In the genomic region with DNA sequence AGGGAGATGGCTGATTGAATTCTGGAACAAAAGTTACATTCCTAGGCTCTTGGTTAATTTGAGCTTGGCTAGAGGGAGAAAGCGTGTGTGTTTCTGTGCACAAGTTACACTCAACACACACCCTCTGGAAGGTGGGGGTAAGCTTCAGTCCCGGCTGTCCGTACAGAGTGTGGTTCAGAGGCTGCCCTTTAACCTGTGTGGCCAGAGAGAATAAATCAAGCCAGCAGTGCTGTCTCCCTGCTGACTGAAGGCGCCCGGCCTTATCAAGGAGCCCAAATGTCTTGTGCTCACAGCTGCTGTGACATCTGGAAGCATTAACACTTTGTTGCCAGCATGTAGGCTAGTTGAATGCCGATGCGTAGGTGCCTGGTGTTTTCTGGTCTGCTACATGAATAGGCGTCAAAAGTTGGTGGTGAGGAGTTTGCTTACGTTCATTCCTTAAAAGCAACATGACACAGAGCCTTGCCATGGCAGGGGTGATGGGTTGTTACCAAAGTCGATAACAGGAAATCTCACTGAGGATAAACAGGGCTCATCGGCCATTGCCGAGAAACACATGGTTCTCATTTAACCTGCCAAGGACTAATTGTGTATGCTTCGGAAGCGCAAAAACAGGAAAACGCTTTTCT, we compare ENCODE assay signal across 1 cellular context.
TF ChIP-seq lines count a peak whose summit lies in the region.

No MANE protein-coding gene starts in this region.

TF ChIP-seq in SK-N-SH, 30 proteins besides CTCF, POLR2A, EP300 and RAD21 (continued from another document):
- TF ChIP-seq SMC3 (IDR thresholded peaks at IDR 0.05; ENCODE audit: low read depth, low read length) (no peak), GABPA (IDR thresholded peaks at IDR 0.05; ENCODE audit: low read depth) (no peak), TCF12 (IDR thresholded peaks at IDR 0.05) (peak; percentile 71), NRF1 (IDR thresholded peaks at IDR 0.05; ENCODE audit: low read depth, low read length) (no peak)
- TF ChIP-seq, protein P1, sequence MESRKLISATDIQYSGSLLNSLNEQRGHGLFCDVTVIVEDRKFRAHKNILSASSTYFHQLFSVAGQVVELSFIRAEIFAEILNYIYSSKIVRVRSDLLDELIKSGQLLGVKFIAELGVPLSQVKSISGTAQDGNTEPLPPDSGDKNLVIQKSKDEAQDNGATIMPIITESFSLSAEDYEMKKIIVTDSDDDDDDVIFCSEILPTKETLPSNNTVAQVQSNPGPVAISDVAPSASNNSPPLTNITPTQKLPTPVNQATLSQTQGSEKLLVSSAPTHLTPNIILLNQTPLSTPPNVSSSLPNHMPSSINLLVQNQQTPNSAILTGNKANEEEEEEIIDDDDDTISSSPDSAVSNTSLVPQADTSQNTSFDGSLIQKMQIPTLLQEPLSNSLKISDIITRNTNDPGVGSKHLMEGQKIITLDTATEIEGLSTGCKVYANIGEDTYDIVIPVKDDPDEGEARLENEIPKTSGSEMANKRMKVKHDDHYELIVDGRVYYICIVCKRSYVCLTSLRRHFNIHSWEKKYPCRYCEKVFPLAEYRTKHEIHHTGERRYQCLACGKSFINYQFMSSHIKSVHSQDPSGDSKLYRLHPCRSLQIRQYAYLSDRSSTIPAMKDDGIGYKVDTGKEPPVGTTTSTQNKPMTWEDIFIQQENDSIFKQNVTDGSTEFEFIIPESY (IDR thresholded peaks at IDR 0.05; ENCODE audit: borderline replicate concordance, low read depth), result no peak
